In genomic region chr4:40788338-40788737, GRCh38 we compare ENCODE assay signal across 16 cellular contexts. TPM values are rescaled to one million over a fixed set of nuclear protein-coding genes. Genes with fewer than 3 reads are reported as not detected.
DNase-seq lines count a peak whose midpoint lies in the region; ATAC-seq and TF ChIP-seq lines count a peak whose summit lies in the region.
"Had no signal": no experiment of that assay in that cellular context is flagged by ENCODE, and none has a peak within 500 bp of the region (broad histone marks: within the 10 kb centered on the region; RNA-seq: fewer than 3 reads in every experiment).

No MANE protein-coding gene starts in this region.

- intact Hi-C loops in HCT116 (cut with micrococcal nuclease) = no loop called here
- intact Hi-C loops in dendritic cell treated with granulocyte-macrophage colony-stimulating factor and Interleukin-4, amounts not matched to agents 40 ng/mL and 50 ng/mL, for 4 days (cut with micrococcal nuclease) = no loop called here

- RAD21 ChIA-PET in HCT116 (lab: Charles Lee; ENCODE audit: low non-redundant PET in 1 of 2, low total read pairs in 2 of 2, uncharacterized antibody in 2 of 2, unreplicated experiment in 2 of 2) = no interaction called here

- no peaks in the 10 kb centered on the region for H3K36me3 Mint-ChIP-seq in dendritic cell treated with granulocyte-macrophage colony-stimulating factor and Interleukin-4, amounts not matched to agents 40 ng/mL and 50 ng/mL, for 4 days (ENCODE audit: low read depth)

- no peaks in the 10 kb centered on the region for H3K27me3 ChIP-seq in HCT116 (ENCODE audit: insufficient read depth, low read length)
- H3K27me3 ChIP-seq in mucosa of rectum (ENCODE audit: control insufficient read depth in 2 of 2, insufficient read depth in 2 of 2, low read length in 2 of 2) = no peaks in the 10 kb centered on the region
- H3K27me3 ChIP-seq: BLaER1 had no signal

- ATAC-seq in HCT116 (no peak), GM18511 (IDR thresholded peaks at IDR 0.05; ENCODE audit: unreplicated experiment) (no peak), HG02623 (IDR thresholded peaks at IDR 0.05; ENCODE audit: unreplicated experiment) (no peak), GM18861 (IDR thresholded peaks at IDR 0.05; ENCODE audit: unreplicated experiment) (no peak)
- ATAC-seq: GM12878 had no signal

- BruUV-seq in HCT116 (replicated peaks; lab: Mats Ljungman, UMichigan) = no TSS peak

- TF ChIP-seq RAD21 in HCT116 (IDR thresholded peaks at IDR 0.05; ENCODE audit: low read depth) = 0 out of 2 replicates have a peak, but pooled peaks have one; percentile 6

- no peak for TF ChIP-seq CTCF in HCT116 (IDR thresholded peaks at IDR 0.05 in 2 of 3, conservative IDR thresholded peaks at IDR 0.05 in 1 of 3; ENCODE audit: borderline replicate concordance in 1 of 3, insufficient read depth in 1 of 3, low read depth in 2 of 3, low read length in 2 of 3)

- peaks cover 2% of the 10 kb centered on the region for H3K27me3 Mint-ChIP-seq in dendritic cell treated with granulocyte-macrophage colony-stimulating factor and Interleukin-4, amounts not matched to agents 40 ng/mL and 50 ng/mL, for 4 days
- H3K27me3 Mint-ChIP-seq: CD4-positive, alpha-beta T cell had no signal

- CTCF ChIA-PET in HCT116 (lab: Charles Lee) = no interaction called here

- POLR2A ChIA-PET in HCT116 (lab: Charles Lee) = no interaction called here

- H3K9ac ChIP-seq in HCT116 (ENCODE audit: low read length) (no peak overlapping the region), mucosa of rectum (ENCODE audit: low read depth in 1 of 2, low read length in 2 of 2) (no peak overlapping the region)
- H3K9ac ChIP-seq: BLaER1 had no signal

- H3K4me1 Mint-ChIP-seq in dendritic cell treated with granulocyte-macrophage colony-stimulating factor and Interleukin-4, amounts not matched to agents 40 ng/mL and 50 ng/mL, for 4 days (ENCODE audit: low read depth) = peaks cover 30% of the 10 kb centered on the region

- no peaks in the 10 kb centered on the region for H3K79me2 ChIP-seq in HCT116 (ENCODE audit: insufficient read depth, low read length)

- DNase-seq in HCT116 (ENCODE audit: low read depth, low spot score) = no peak
- no peak for DNase-seq in NCI-H82 (lab: John Stamatoyannopoulos, UW)
- DNase-seq: Calu3; CD4-positive, alpha-beta T cell; DMS79; GOT3; HCEC 1CT; IMR-90 had no signal

- H3K4me3 ChIP-seq in HCT116 (replicated peaks in 1 of 2; ENCODE audit: low read depth in 1 of 2, low read length in 2 of 2) (no peak overlapping the region), mucosa of rectum (ENCODE audit: low read length in 2 of 2) (no peak overlapping the region)
- H3K4me3 ChIP-seq: BLaER1, GM12878 had no signal

- H3K9me2 ChIP-seq in HCT116 (ENCODE audit: insufficient read depth) = no peaks in the 10 kb centered on the region

- H2AFZ ChIP-seq in HCT116 (ENCODE audit: low read depth, low read length, poor library complexity, severe bottlenecking) = no peak overlapping the region

- H3K27ac ChIP-seq in HCT116 (ENCODE audit: low read depth, low read length) (no peak overlapping the region), mucosa of rectum (ENCODE audit: low read depth in 2 of 2, low read length in 2 of 2) (peak overlapping the region; percentile 5 to 23)
- H3K27ac ChIP-seq: BLaER1 had no signal

- no peak overlapping the region for H3K4me2 ChIP-seq in HCT116 (ENCODE audit: low read length)
- H3K4me2 ChIP-seq: BLaER1 had no signal

- no peaks in the 10 kb centered on the region for H4K20me1 ChIP-seq in HCT116 (ENCODE audit: insufficient read depth)
- H4K20me1 ChIP-seq: BLaER1 had no signal

- TF ChIP-seq POLR2A in HCT116 (IDR thresholded peaks at IDR 0.05; ENCODE audit: borderline replicate concordance, extremely low read depth, insufficient read depth, insufficient read length) = no peak

- H3K4me1 ChIP-seq in HCT116 (ENCODE audit: control insufficient read depth in 1 of 2, insufficient read depth in 2 of 2, low read length in 2 of 2) (no peaks in the 10 kb centered on the region), mucosa of rectum (ENCODE audit: control insufficient read depth in 2 of 2, insufficient read depth in 2 of 2, low read length in 2 of 2) (no peaks in the 10 kb centered on the region)
- H3K4me1 ChIP-seq: BLaER1 had no signal

- no peaks in the 10 kb centered on the region for H3K9me3 ChIP-seq in HCT116 (ENCODE audit: control insufficient read depth in 1 of 2, insufficient read depth in 1 of 2, low read depth in 1 of 2, low read length in 2 of 2)
- H3K9me3 ChIP-seq in mucosa of rectum (ENCODE audit: control insufficient read depth in 2 of 2, low read length in 2 of 2) = no peaks in the 10 kb centered on the region
- H3K9me3 ChIP-seq: BLaER1 had no signal

- no peaks in the 10 kb centered on the region for H3K36me3 ChIP-seq in HCT116 (ENCODE audit: control insufficient read depth in 1 of 2, insufficient read depth in 2 of 2, low read length in 2 of 2)
- H3K36me3 ChIP-seq in mucosa of rectum (ENCODE audit: control insufficient read depth in 2 of 2, insufficient read depth in 2 of 2, low read length in 2 of 2) = no peaks in the 10 kb centered on the region
- H3K36me3 ChIP-seq: BLaER1 had no signal

- peak overlapping the region; percentile 80 for H3K27ac Mint-ChIP-seq in dendritic cell treated with granulocyte-macrophage colony-stimulating factor and Interleukin-4, amounts not matched to agents 40 ng/mL and 50 ng/mL, for 4 days
- H3K27ac Mint-ChIP-seq: CD4-positive, alpha-beta T cell had no signal

- no peaks in the 10 kb centered on the region for H3K9me3 Mint-ChIP-seq in dendritic cell treated with granulocyte-macrophage colony-stimulating factor and Interleukin-4, amounts not matched to agents 40 ng/mL and 50 ng/mL, for 4 days
- H3K9me3 Mint-ChIP-seq: CD4-positive, alpha-beta T cell had no signal

- no peak overlapping the region for H3K4me3 Mint-ChIP-seq in dendritic cell treated with granulocyte-macrophage colony-stimulating factor and Interleukin-4, amounts not matched to agents 40 ng/mL and 50 ng/mL, for 4 days
- H3K4me3 Mint-ChIP-seq: CD4-positive, alpha-beta T cell had no signal

TF ChIP-seq in HCT116, 20 proteins besides CTCF, POLR2A, EP300 and RAD21:
- TF ChIP-seq SP1 (IDR thresholded peaks at IDR 0.05; ENCODE audit: low read depth) (no peak), MAX (IDR thresholded peaks at IDR 0.05) (no peak), REST (IDR thresholded peaks at IDR 0.05; ENCODE audit: low read depth) (no peak), YY1 (IDR thresholded peaks at IDR 0.05; ENCODE audit: extremely low read depth, insufficient replicate concordance, low read depth, low read length) (no peak), ZFX (IDR thresholded peaks at IDR 0.05) (no peak), TCF7L2 (IDR thresholded peaks at IDR 0.05; ENCODE audit: borderline replicate concordance, extremely low read depth, insufficient read depth, insufficient read length) (no peak), EGR1 (IDR thresholded peaks at IDR 0.05; ENCODE audit: low read depth) (no peak), JUND (IDR thresholded peaks at IDR 0.05) (no peak), SRF (IDR thresholded peaks at IDR 0.05; ENCODE audit: low read depth) (no peak), ATF3 (IDR thresholded peaks at IDR 0.05) (no peak), EZH2phosphoT487 (IDR thresholded peaks at IDR 0.05; ENCODE audit: borderline replicate concordance) (no peak), EZH2 (IDR thresholded peaks at IDR 0.05) (no peak), CEBPB (IDR thresholded peaks at IDR 0.05; ENCODE audit: low read depth) (no peak), ELF1 (IDR thresholded peaks at IDR 0.05; ENCODE audit: borderline replicate concordance, low read depth) (no peak)

RNA-seq across cellular contexts. Expression of gene NSUN7, which starts 38.6 kb away (rescaled TPM):
- total RNA-seq in HCT116 (2021; ENCODE audit: unreplicated experiment) = 0.07 TPM
- not detected in 2 replicates for polyA plus RNA-seq in HCT116 (2012)
- total RNA-seq: G401, IMR-90 had no signal
- polyA plus RNA-seq: IMR-90 had no signal
